Comparison of ENCODE assay signal across 15 cellular contexts in the genomic region with DNA sequence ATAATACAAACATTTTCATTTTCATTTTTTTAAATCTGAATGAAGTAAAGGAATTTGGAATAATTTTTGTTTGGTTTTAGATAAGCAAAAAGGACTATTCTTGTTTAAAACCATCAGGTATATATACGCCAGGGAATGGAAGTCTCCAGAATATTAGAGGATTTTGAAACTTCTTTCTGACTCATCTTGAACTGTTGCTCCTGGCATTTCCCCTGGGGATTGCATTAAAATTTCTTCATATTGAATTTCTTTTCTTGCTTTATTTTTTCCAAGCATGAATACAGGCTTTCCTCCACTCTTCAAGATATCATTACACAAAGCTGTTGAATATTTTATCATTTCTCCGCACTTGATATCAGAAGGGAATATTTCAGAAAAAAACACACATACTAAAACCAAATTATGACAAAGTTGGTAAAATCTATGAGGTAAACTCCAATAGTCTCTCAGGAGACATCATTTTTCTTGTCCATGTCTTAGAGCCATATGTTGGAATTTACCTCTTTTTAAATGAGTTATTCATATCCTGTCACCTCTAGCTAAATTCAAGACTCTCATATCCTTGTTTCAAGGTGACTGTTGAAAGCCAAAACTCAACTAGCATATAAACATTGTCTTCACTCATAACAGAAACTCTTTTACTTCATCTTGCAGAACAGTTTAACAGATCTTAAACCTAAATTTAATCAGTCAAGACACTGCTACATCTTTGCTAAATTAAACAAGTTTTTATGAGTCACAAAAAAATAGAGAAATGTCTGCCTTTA.
DNase-seq lines count a peak whose midpoint lies in the region; ATAC-seq and TF ChIP-seq lines count a peak whose summit lies in the region.
"Had no signal": no experiment of that assay in that cellular context is flagged by ENCODE, and none has a peak within 500 bp of the region (broad histone marks: within the 10 kb centered on the region; RNA-seq: fewer than 3 reads in every experiment).

No MANE protein-coding gene starts in this region.

- H3K4me3 ChIP-seq in epithelial cell of esophagus (ENCODE audit: low read length) = no peak overlapping the region
- H3K4me3 ChIP-seq: psoas muscle, SJSA1 had no signal

- H3K27ac Mint-ChIP-seq in activated naive CD8-positive, alpha-beta T cell treated with anti-CD3 and anti-CD28 coated beads, Interleukin-2, amount 50 U/mL, for 24 hours = no peak overlapping the region
- H3K27ac Mint-ChIP-seq: CD4-positive, CD25-positive, alpha-beta regulatory T cell; immature natural killer cell had no signal

- no peaks in the 10 kb centered on the region for H3K4me1 Mint-ChIP-seq in activated naive CD8-positive, alpha-beta T cell treated with anti-CD3 and anti-CD28 coated beads, Interleukin-2, amount 50 U/mL, for 24 hours
- H3K4me1 Mint-ChIP-seq: CD4-positive, CD25-positive, alpha-beta regulatory T cell; immature natural killer cell had no signal

- TF ChIP-seq CTCF in GM13976 (IDR thresholded peaks at IDR 0.05; ENCODE audit: borderline replicate concordance, control extremely low read depth, extremely low read depth, insufficient read depth, missing control alignments) (no peak), epithelial cell of esophagus (IDR thresholded peaks at IDR 0.05; ENCODE audit: insufficient read depth, low read depth, low read length, missing control alignments) (no peak)

- in situ Hi-C loops in GM13976 (cut with MboI; ENCODE audit: low sequenced_read_pairs, unreplicated experiment) = no loop called here

- H3K9me3 Mint-ChIP-seq in activated naive CD8-positive, alpha-beta T cell treated with anti-CD3 and anti-CD28 coated beads, Interleukin-2, amount 50 U/mL, for 24 hours = no peaks in the 10 kb centered on the region
- H3K9me3 Mint-ChIP-seq: CD4-positive, CD25-positive, alpha-beta regulatory T cell had no signal

- H3K36me3 Mint-ChIP-seq in activated naive CD8-positive, alpha-beta T cell treated with anti-CD3 and anti-CD28 coated beads, Interleukin-2, amount 50 U/mL, for 24 hours (ENCODE audit: low read depth) = no peaks in the 10 kb centered on the region
- H3K36me3 Mint-ChIP-seq: CD4-positive, CD25-positive, alpha-beta regulatory T cell; immature natural killer cell had no signal

- DNase-seq in GM13976 (ENCODE audit: low spot score) (peak; percentile 9), epithelial cell of esophagus (ENCODE audit: low read depth) (peak; percentile 14), NCI-H1092 (lab: John Stamatoyannopoulos, UW) (no peak), DMS79 (lab: John Stamatoyannopoulos, UW) (no peak), cortex of kidney (lab: John Stamatoyannopoulos, UW) (no peak)
- DNase-seq in activated naive CD8-positive, alpha-beta T cell treated with anti-CD3 and anti-CD28 coated beads, Interleukin-2, amount 50 U/mL, for 24 hours = no peak
- DNase-seq: activated CD8-positive, alpha-beta memory T cell treated with anti-CD3 and anti-CD28 coated beads for 24 hours; CD4-positive, CD25-positive, alpha-beta regulatory T cell; H7; immature natural killer cell; NCI-H1092 treated with DMSO at 0.1 percent for 48 hours; psoas muscle had no signal

- H3K4me3 Mint-ChIP-seq in activated naive CD8-positive, alpha-beta T cell treated with anti-CD3 and anti-CD28 coated beads, Interleukin-2, amount 50 U/mL, for 24 hours = no peak overlapping the region
- H3K4me3 Mint-ChIP-seq: CD4-positive, CD25-positive, alpha-beta regulatory T cell; immature natural killer cell had no signal

- peaks cover 3% of the 10 kb centered on the region for H3K27me3 Mint-ChIP-seq in activated naive CD8-positive, alpha-beta T cell treated with anti-CD3 and anti-CD28 coated beads, Interleukin-2, amount 50 U/mL, for 24 hours
- H3K27me3 Mint-ChIP-seq: CD4-positive, CD25-positive, alpha-beta regulatory T cell had no signal

- ATAC-seq in GM21367 (IDR thresholded peaks at IDR 0.05; ENCODE audit: unreplicated experiment) = peak; percentile 72
- peak; percentile 82 for ATAC-seq in HG03135 (IDR thresholded peaks at IDR 0.05; ENCODE audit: unreplicated experiment)
- no peak for ATAC-seq in activated naive CD8-positive, alpha-beta T cell treated with anti-CD3 and anti-CD28 coated beads, Interleukin-2, amount 50 U/mL, for 24 hours
- ATAC-seq: psoas muscle had no signal

Comparison
In these comparisons a context has a peak if more than half of its experiments do, and no peak if none do; other contexts are left out.
1. DNase-seq: peak in GM13976 (single experiment) and epithelial cell of esophagus (single experiment); none in NCI-H1092 (single experiment), DMS79 (single experiment), cortex of kidney (single experiment) and activated naive CD8-positive, alpha-beta T cell treated with anti-CD3 and anti-CD28 coated beads, Interleukin-2, amount 50 U/mL, for 24 hours (single experiment).